7 cellular contexts compared by ENCODE assay signal in the genomic region with DNA sequence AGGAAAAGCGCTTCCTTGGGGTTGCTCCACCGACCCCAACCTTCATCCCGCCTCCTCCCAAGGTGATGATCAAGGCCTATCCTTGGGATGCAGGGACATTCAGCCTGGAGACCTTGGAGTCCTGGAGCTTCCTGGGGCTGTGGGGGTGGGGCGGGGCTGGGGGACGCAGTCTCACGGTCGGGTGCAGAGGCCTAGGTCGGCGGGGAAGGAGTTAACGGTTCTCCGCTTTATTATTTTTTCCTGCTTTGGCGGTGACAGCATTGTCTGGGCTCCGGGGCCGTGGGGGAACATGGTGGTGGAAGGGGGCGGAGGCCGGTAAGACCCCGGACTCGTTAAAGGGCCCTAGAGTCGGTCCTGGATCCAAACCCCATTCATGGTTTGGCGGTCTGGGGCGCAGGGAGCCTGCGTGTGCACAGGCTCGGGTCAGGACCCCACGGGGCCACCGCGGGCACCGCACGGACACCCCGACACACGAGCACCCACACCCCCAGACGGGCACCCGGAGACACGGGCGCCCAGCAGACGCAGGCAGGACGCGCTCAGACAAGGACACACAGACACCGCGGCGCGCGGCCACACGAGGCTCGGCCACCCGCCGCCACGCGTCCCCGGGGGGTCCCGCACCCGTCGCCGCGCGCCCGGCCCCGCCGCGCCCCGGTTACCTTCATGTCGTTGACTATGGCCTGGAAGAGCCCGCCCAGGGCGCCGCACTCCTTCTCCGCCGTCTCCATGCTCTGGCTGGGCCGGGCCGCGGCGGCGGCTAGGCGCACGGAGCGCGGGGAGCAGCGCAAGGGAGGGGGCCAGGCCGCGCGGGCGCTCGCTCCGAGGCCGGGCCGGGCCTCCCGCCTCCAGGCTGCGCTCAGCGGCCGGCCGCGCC. TPM values are rescaled to one million over a fixed set of nuclear protein-coding genes. Genes with fewer than 3 reads are reported as not detected.
DNase-seq lines count a peak whose midpoint lies in the region; ATAC-seq and TF ChIP-seq lines count a peak whose summit lies in the region.

No MANE protein-coding gene starts in this region.

- TF ChIP-seq CTCF in WERI-Rb-1 (IDR thresholded peaks at IDR 0.05; ENCODE audit: low read depth, low read length) (no peak), heart left ventricle (IDR thresholded peaks at IDR 0.05) (no peak), sigmoid colon (IDR thresholded peaks at IDR 0.05) (no peak)

- peak; percentile 40 for ATAC-seq in HG03354 (IDR thresholded peaks at IDR 0.05; ENCODE audit: poor library complexity, severe bottlenecking, unreplicated experiment)
- ATAC-seq in heart left ventricle = peak in 2 of 4 donors; percentile 1 to 2
- no peak for ATAC-seq in GM18873 (IDR thresholded peaks at IDR 0.05; ENCODE audit: low FRiP score, unreplicated experiment)

- TF ChIP-seq EP300 in sigmoid colon (IDR thresholded peaks at IDR 0.05) = no peak

- TF ChIP-seq POLR2A in heart left ventricle (IDR thresholded peaks at IDR 0.05) (no peak), sigmoid colon (IDR thresholded peaks at IDR 0.05) (no peak)

- no peaks in the 10 kb centered on the region for H3K9me3 ChIP-seq in WERI-Rb-1 (ENCODE audit: severe bottlenecking)
- no peaks in the 10 kb centered on the region for H3K9me3 ChIP-seq in heart left ventricle
- H3K9me3 ChIP-seq in sigmoid colon = no peaks in the 10 kb centered on the region

- H3K4me3 ChIP-seq in WERI-Rb-1 (ENCODE audit: low read depth, low read length) (peak overlapping the region; percentile 80), heart left ventricle (peak overlapping the region; percentile 24 to 96 (median 73)), sigmoid colon (peak overlapping the region; percentile 75 to 93 (median 84))

- intact Hi-C loops in heart left ventricle (cut with DNase I) = loop anchor here in 2 of 10 donors (2.0 to 5.0 kb wide), 2 partner anchors 52 to 54 kb away; no protein-coding TSS in a partner anchor
- intact Hi-C loops in sigmoid colon (cut with DNase I) = no loop called here

- peaks cover 6 to 96% (median 74%) of the 10 kb centered on the region in 12 donors for H3K4me1 ChIP-seq in heart left ventricle
- H3K4me1 ChIP-seq in sigmoid colon = peaks cover 4 to 89% (median 86%) of the 10 kb centered on the region in 4 donors

- H3K27ac ChIP-seq in WERI-Rb-1 = peak overlapping the region; percentile 78
- peak overlapping the region in 11 of 12 donors; percentile 52 to 92 (median 73) for H3K27ac ChIP-seq in heart left ventricle
- peak overlapping the region; percentile 86 to 99 (median 96) for H3K27ac ChIP-seq in sigmoid colon

- WGBS in heart left ventricle, 4 donors = 2 to 35% (median 2%) methylated on average over 4 to 90 of the region's 90 CpGs
- 3% methylated on average over 90 of the region's 90 CpGs for WGBS in sigmoid colon, 2 donors

- H3K27me3 ChIP-seq in WERI-Rb-1 (ENCODE audit: insufficient read depth, low read depth, severe bottlenecking) (no peaks in the 10 kb centered on the region), heart left ventricle (peaks cover 0 to 5% (median 0%) of the 10 kb centered on the region in 9 donors), sigmoid colon (no peaks in the 10 kb centered on the region)

- H3K36me3 ChIP-seq in WERI-Rb-1 (peaks cover 20% of the 10 kb centered on the region), heart left ventricle (peaks cover 0 to 3% (median 0%) of the 10 kb centered on the region in 9 donors), sigmoid colon (peaks cover 2% of the 10 kb centered on the region in 4 donors)

- no peak for DNase-seq in WERI-Rb-1
- peak in 3 of 5 donors; percentile 38 to 63 (median 55) for DNase-seq in heart left ventricle
- no peak for DNase-seq in sigmoid colon
- DNase-seq in NCI-H1930 (lab: John Stamatoyannopoulos, UW) = no peak
- no peak for DNase-seq in NCI-H2196 treated with DMSO at 0.1 percent for 48 hours (lab: John Stamatoyannopoulos, UW; ENCODE audit: unreplicated experiment)

RNA-seq across cellular contexts. Expression of gene MTSS2, which starts 0.6 kb away (rescaled TPM):
- 10 to 100 TPM; 51.9 to 90.9 (median 72.2) TPM for total RNA-seq in heart left ventricle
- polyA plus RNA-seq in heart left ventricle = 10 to 100 TPM; 58.8 to 97.1 TPM
- total RNA-seq in sigmoid colon = 10 to 100 TPM; 36.4 to 100.0 (median 60.7) TPM
- polyA plus RNA-seq in sigmoid colon = 10 to 100 TPM in 2 of 3 donors, 1 to 10 TPM in 1; 5.4 to 28.2 (median 10.9) TPM

RNA-seq across cellular contexts. Expression of gene IL34, which starts 38.9 kb away (rescaled TPM):
- total RNA-seq in heart left ventricle (1 to 10 TPM in 8 of 9 donors, under 1 TPM in 1; 0.49 to 6.5 (median 2.7) TPM), sigmoid colon (1 to 10 TPM in 3 of 4 donors, not detected in 1; 3.6 to 5.4 (median 4.6) TPM)
- polyA plus RNA-seq in heart left ventricle (1 to 10 TPM in 1 of 2 donors, under 1 TPM in 1; 0.82 to 2.3 TPM), sigmoid colon (1 to 10 TPM in 2 of 3 donors, not detected in 1; 1.8 to 5.5 TPM)

Comparison
In these comparisons a context has a peak if more than half of its experiments do, and no peak if none do; other contexts are left out.
1. DNase-seq: peak in heart left ventricle (3 of 5); none in WERI-Rb-1 (single experiment), sigmoid colon (single experiment), NCI-H1930 (0 of 2) and NCI-H2196 treated with DMSO at 0.1 percent for 48 hours (single experiment).
2. Peak in every context shown above with its lines, with median percentiles within 50 percentile points of each other: H3K27ac ChIP-seq and H3K4me3 ChIP-seq.